31 cellular contexts compared by ENCODE assay signal in genomic region chr1:202850593-202851362, GRCh38. TPM values are rescaled to one million over a fixed set of nuclear protein-coding genes. Genes with fewer than 3 reads are reported as not detected.
DNase-seq lines count a peak whose midpoint lies in the region; ATAC-seq, FAIRE-seq and TF ChIP-seq lines count a peak whose summit lies in the region.
"Had no signal": no experiment of that assay in that cellular context is flagged by ENCODE, and none has a peak within 500 bp of the region (broad histone marks: within the 10 kb centered on the region; RNA-seq: fewer than 3 reads in every experiment).

No MANE protein-coding gene starts in this region.

- FAIRE-seq in GM12892 (lab: Jason Lieb, UNC) (peak; percentile 33), GM12878 (lab: Jason Lieb, UNC) (no peak)
- FAIRE-seq: TTC549 had no signal

- TF ChIP-seq CTCF in GM12878 (IDR thresholded peaks at IDR 0.05 in 2 of 3, conservative IDR thresholded peaks at IDR 0.05 in 1 of 3; ENCODE audit: control insufficient read depth in 2 of 3, extremely low read depth in 1 of 3, insufficient read depth in 1 of 3, low read depth in 3 of 3, low read length in 3 of 3) (no peak), spleen (IDR thresholded peaks at IDR 0.05 in 8 of 11, conservative IDR thresholded peaks at IDR 0.05 in 3 of 11) (no peak)

- peak overlapping the region; percentile 33; the same call in 1 of the 2 replicates for H3K27ac ChIP-seq in BLaER1
- H3K27ac ChIP-seq in GM12878 (ENCODE audit: control insufficient read depth, insufficient read depth) = no peak overlapping the region
- peak overlapping the region in 2 of 8 donors; percentile 1 to 41 for H3K27ac ChIP-seq in spleen
- H3K27ac ChIP-seq: thoracic aorta had no signal

- DNase-seq in GM12892 (ENCODE audit: insufficient read length) (no peak), GM12878 (ENCODE audit: low read depth, low spot score) (no peak), sciatic nerve (ENCODE audit: low spot score) (peak; percentile 64), mesenteric fat pad (ENCODE audit: low spot score) (no peak), spleen (no peak)
- no peak for DNase-seq in activated CD4-positive, alpha-beta memory T cell treated with anti-CD3 and anti-CD28 coated beads, Interleukin-2, amount 10 ng/mL, durations not matched to agents 7 days and 5 days
- DNase-seq: ACHN; activated CD4-positive, alpha-beta T cell treated with anti-CD3 and anti-CD28 coated beads, Interleukin-2, amount 50 U/mL, for 48 hours; activated CD4-positive, CD25-positive, alpha-beta regulatory T cell treated with anti-CD3 and anti-CD28 coated beads, Interleukin-2, amount 50 U/mL, for 72 hours; activated CD8-positive, alpha-beta memory T cell treated with anti-CD3 and anti-CD28 coated beads, Interleukin-2, amount 50 U/mL, for 4 hours; activated naive CD4-positive, alpha-beta T cell treated with Interleukin-2 at 50 U/mL for 16 hours; effector memory CD8-positive, alpha-beta T cell; Kasumi-1; midbrain; MV-4-11; naive thymus-derived CD8-positive, alpha-beta T cell; NCI-H146; NCI-H2107; NCI-H748 treated with DMSO at 0.1 percent for 48 hours; stimulated activated CD4-positive, alpha-beta T cell treated with anti-CD3 and anti-CD28 coated beads, Interleukin-1b, Interleukin-23, amount 100 ng/mL, for 48 hours had no signal

- no TSS peak for BruUV-seq in GM12878 (replicated peaks; lab: Mats Ljungman, UMichigan)

- H3K4me3 Mint-ChIP-seq in activated CD4-positive, alpha-beta memory T cell treated with anti-CD3 and anti-CD28 coated beads, Interleukin-2, amount 10 ng/mL, durations not matched to agents 7 days and 5 days = no peak overlapping the region
- H3K4me3 Mint-ChIP-seq: activated T-helper 1 cell treated with anti-CD3 and anti-CD28 coated beads, Interleukin-12 subunit alpha, Interleukin-12 subunit beta, Interleukin-2, Interleukin-4 antibody, amounts not matched to agents 30 ng/mL and 10 ng/mL and 1 ng/mL, durations not matched to agents 14 hours and 24 hours and 36 hours; central memory CD8-positive, alpha-beta T cell; effector memory CD8-positive, alpha-beta T cell; naive thymus-derived CD8-positive, alpha-beta T cell; stimulated activated naive CD8-positive, alpha-beta T cell treated with anti-CD3 and anti-CD28 coated beads, Interleukin-15, Interleukin-2, amounts not matched to agents 100 ng/mL and 50 ng/mL, for 24 hours; T-helper 1 cell treated with Interleukin-12 subunit alpha and Interleukin-12 subunit beta and Interleukin-4 antibody, amounts not matched to agents 30 μg/mL and 1 μg/mL, for 36 hours had no signal

- H3K9ac ChIP-seq in BLaER1 = 0 out of 2 replicates have a peak overlapping the region, but pooled peaks have one; percentile 21
- H3K9ac ChIP-seq in GM12878 (ENCODE audit: control insufficient read depth, insufficient read depth, low read length) = no peak overlapping the region

- POLR2A ChIA-PET in GM12878 (lab: Charles Lee) = no interaction called here
- POLR2A ChIA-PET in activated CD4-positive, alpha-beta memory T cell treated with anti-CD3 and anti-CD28 coated beads, Interleukin-2, amount 10 ng/mL, durations not matched to agents 7 days and 5 days (lab: Charles Lee) = interaction anchor here (1.9 kb wide), 1 partner anchor 15 kb away, joined by 5 read pairs; no protein-coding TSS in a partner anchor

- peak overlapping the region; percentile 65; the same call in 1 of the 2 replicates for H2AFZ ChIP-seq in GM12878 (ENCODE audit: control insufficient read depth, low read depth, low read length)

- WGBS in GM12878 (ENCODE audit: insufficient coverage, insufficient replicate concordance, low lambda C conversion rate, missing lambda C conversion rate) = 56% methylated on average over 7 of the region's 7 CpGs
- 80 to 95% (median 82%) methylated on average over 6 to 7 of the region's 7 CpGs for WGBS in spleen, 5 donors

- intact Hi-C loops in GM12878 (cut with micrococcal nuclease; ENCODE audit: unreplicated experiment) (no loop called here), sciatic nerve (cut with DNase I) (no loop called here), spleen (cut with DNase I; ENCODE audit: low total_unique reads) (no loop called here)

- CTCF ChIA-PET in GM12878 (lab: Yijun Ruan, JAX) = interaction anchor here (0.8 to 3.5 kb wide), 5 partner anchors 12 to 101 kb away, joined by 3 to 14 read pairs (median 3); no protein-coding TSS in a partner anchor
- CTCF ChIA-PET in activated CD4-positive, alpha-beta memory T cell treated with anti-CD3 and anti-CD28 coated beads, Interleukin-2, amount 10 ng/mL, durations not matched to agents 7 days and 5 days (lab: Charles Lee) = interaction anchor here (0.6 to 2.2 kb wide), 5 partner anchors 15 to 304 kb away, joined by 3 to 7 read pairs (median 4); partner anchors contain the start of gene TMEM183A

- H3K27me3 ChIP-seq in BLaER1 (no peaks in the 10 kb centered on the region), GM12878 (replicated peaks in 1 of 2; ENCODE audit: control insufficient read depth in 2 of 2, insufficient read depth in 2 of 2, low read length in 1 of 2) (no peaks in the 10 kb centered on the region), spleen (replicated peaks in 1 of 7) (no peaks in the 10 kb centered on the region)

- TF ChIP-seq EP300 in GM12878 (IDR thresholded peaks at IDR 0.05; ENCODE audit: borderline replicate concordance in 1 of 2, control insufficient read depth in 1 of 2, low read depth in 2 of 2, low read length in 2 of 2) = no peak

- H3K4me1 ChIP-seq in BLaER1 = peaks cover 38% of the 10 kb centered on the region
- H3K4me1 ChIP-seq in GM12878 (ENCODE audit: control insufficient read depth, insufficient read depth, low read length) = peaks cover 7% of the 10 kb centered on the region; the same call in 1 of the 2 replicates
- peaks cover 0 to 6% (median 0%) of the 10 kb centered on the region in 6 donors for H3K4me1 ChIP-seq in spleen

- no peaks in the 10 kb centered on the region for H3K9me3 ChIP-seq in BLaER1
- no peaks in the 10 kb centered on the region for H3K9me3 ChIP-seq in GM12878 (replicated peaks; ENCODE audit: control insufficient read depth, insufficient read depth, low read length)
- H3K9me3 ChIP-seq in spleen = no peaks in the 10 kb centered on the region
- H3K9me3 ChIP-seq: thoracic aorta had no signal

- H3K27ac Mint-ChIP-seq in activated CD4-positive, alpha-beta memory T cell treated with anti-CD3 and anti-CD28 coated beads, Interleukin-2, amount 10 ng/mL, durations not matched to agents 7 days and 5 days = no peak overlapping the region
- H3K27ac Mint-ChIP-seq: activated T-helper 1 cell treated with anti-CD3 and anti-CD28 coated beads, Interleukin-12 subunit alpha, Interleukin-12 subunit beta, Interleukin-2, Interleukin-4 antibody, amounts not matched to agents 30 ng/mL and 10 ng/mL and 1 ng/mL, durations not matched to agents 14 hours and 24 hours and 36 hours; naive thymus-derived CD8-positive, alpha-beta T cell; stimulated activated naive CD8-positive, alpha-beta T cell treated with anti-CD3 and anti-CD28 coated beads, Interleukin-15, Interleukin-2, amounts not matched to agents 100 ng/mL and 50 ng/mL, for 24 hours; T-helper 1 cell treated with Interleukin-12 subunit alpha and Interleukin-12 subunit beta and Interleukin-4 antibody, amounts not matched to agents 30 μg/mL and 1 μg/mL, for 36 hours had no signal

- ATAC-seq in GM12878 (no peak), sciatic nerve (peak; percentile 94)
- ATAC-seq: effector memory CD8-positive, alpha-beta T cell; HCT116; naive thymus-derived CD8-positive, alpha-beta T cell; SK-N-SH treated with all-trans-retinoic acid at 6 μM for 48 hours had no signal

- no peak overlapping the region for H3K4me3 ChIP-seq in BLaER1
- H3K4me3 ChIP-seq in GM12878 = no peak overlapping the region
- no peak overlapping the region for H3K4me3 ChIP-seq in spleen
- H3K4me3 ChIP-seq: smooth muscle cell, thoracic aorta had no signal

- peaks cover 19% of the 10 kb centered on the region for H3K4me1 Mint-ChIP-seq in activated CD4-positive, alpha-beta memory T cell treated with anti-CD3 and anti-CD28 coated beads, Interleukin-2, amount 10 ng/mL, durations not matched to agents 7 days and 5 days
- H3K4me1 Mint-ChIP-seq: central memory CD8-positive, alpha-beta T cell had no signal

- H3K9me3 Mint-ChIP-seq in activated CD4-positive, alpha-beta memory T cell treated with anti-CD3 and anti-CD28 coated beads, Interleukin-2, amount 10 ng/mL, durations not matched to agents 7 days and 5 days = no peaks in the 10 kb centered on the region
- H3K9me3 Mint-ChIP-seq: activated T-helper 1 cell treated with anti-CD3 and anti-CD28 coated beads, Interleukin-12 subunit alpha, Interleukin-12 subunit beta, Interleukin-2, Interleukin-4 antibody, amounts not matched to agents 30 ng/mL and 10 ng/mL and 1 ng/mL, durations not matched to agents 14 hours and 24 hours and 36 hours; central memory CD8-positive, alpha-beta T cell; effector memory CD8-positive, alpha-beta T cell; naive thymus-derived CD8-positive, alpha-beta T cell; stimulated activated naive CD8-positive, alpha-beta T cell treated with anti-CD3 and anti-CD28 coated beads, Interleukin-15, Interleukin-2, amounts not matched to agents 100 ng/mL and 50 ng/mL, for 24 hours; T-helper 1 cell treated with Interleukin-12 subunit alpha and Interleukin-12 subunit beta and Interleukin-4 antibody, amounts not matched to agents 30 μg/mL and 1 μg/mL, for 36 hours had no signal

- RAD21 ChIA-PET in GM12878 (lab: Charles Lee; ENCODE audit: unreplicated experiment) = interaction anchor here (0.7 kb wide), 1 partner anchor 1956 kb away, joined by 4 read pairs; no protein-coding TSS in a partner anchor

- no peak for TF ChIP-seq POLR2A in GM12892 (IDR thresholded peaks at IDR 0.05; ENCODE audit: low read depth, low read length)
- TF ChIP-seq POLR2A in GM12878 (IDR thresholded peaks at IDR 0.05; ENCODE audit: low read depth, low read length) = no peak
- TF ChIP-seq POLR2A in spleen (IDR thresholded peaks at IDR 0.05) = no peak

- H3K4me2 ChIP-seq in BLaER1 (peak overlapping the region; percentile 50; the same call in 1 of the 2 replicates), GM12878 (ENCODE audit: control insufficient read depth, insufficient read depth) (no peak overlapping the region)
- H3K4me2 ChIP-seq: smooth muscle cell had no signal

- in situ Hi-C loops in GM12878 (cut with MboI) = no loop called here

- H3K36me3 ChIP-seq in BLaER1 = no peaks in the 10 kb centered on the region
- H3K36me3 ChIP-seq in GM12878 (ENCODE audit: control insufficient read depth in 2 of 2, insufficient read depth in 2 of 2, low read length in 1 of 2) = no peaks in the 10 kb centered on the region
- no peaks in the 10 kb centered on the region for H3K36me3 ChIP-seq in spleen
- H3K36me3 ChIP-seq: thoracic aorta had no signal

- no peaks in the 10 kb centered on the region for H3K27me3 Mint-ChIP-seq in activated CD4-positive, alpha-beta memory T cell treated with anti-CD3 and anti-CD28 coated beads, Interleukin-2, amount 10 ng/mL, durations not matched to agents 7 days and 5 days
- H3K27me3 Mint-ChIP-seq: central memory CD8-positive, alpha-beta T cell had no signal

- no peaks in the 10 kb centered on the region for H4K20me1 ChIP-seq in BLaER1
- H4K20me1 ChIP-seq in GM12878 (ENCODE audit: control insufficient read depth, insufficient read depth) = no peaks in the 10 kb centered on the region

- no peak for TF ChIP-seq RAD21 in GM12878 (IDR thresholded peaks at IDR 0.05; ENCODE audit: insufficient read depth, low read depth, low read length)

- SMC1A ChIA-PET in GM12878 (lab: Charles Lee; ENCODE audit: uncharacterized antibody, unreplicated experiment) = no interaction called here

- no peaks in the 10 kb centered on the region for H3K79me2 ChIP-seq in GM12878 (ENCODE audit: control insufficient read depth, insufficient read depth, low read length)

- no peaks in the 10 kb centered on the region for H3K36me3 Mint-ChIP-seq in activated CD4-positive, alpha-beta memory T cell treated with anti-CD3 and anti-CD28 coated beads, Interleukin-2, amount 10 ng/mL, durations not matched to agents 7 days and 5 days (ENCODE audit: low read depth)
- H3K36me3 Mint-ChIP-seq: naive thymus-derived CD8-positive, alpha-beta T cell had no signal

RNA-seq across cellular contexts. Expression of gene RABIF, which starts 38.2 kb away (rescaled TPM):
- 6.1 TPM for polyA plus RNA-seq in GM12892 (2012; ENCODE audit: missing spikeins)
- 3.2 and 3.3 TPM in 2 replicates for total RNA-seq in GM12878 (2013; cell fraction: nucleolus; rRNA removed)
- total RNA-seq in GM12878 (2014; rRNA removed) = 8.5 and 8.7 TPM in 2 replicates
- total RNA-seq in GM12878 (2014; rRNA removed; fragmentation: Illumina TruSeq; extraction: Trizol) = 6.2 and 6.7 TPM in 2 replicates
- 7.7 and 7.8 TPM in 2 replicates for total RNA-seq in GM12878 (2021)
- 3.4 TPM for polyA plus RNA-seq in GM12878 (2011; ENCODE audit: low read depth)
- 9.8 and 12.3 TPM in 2 replicates for polyA plus RNA-seq in GM12878 (2011; rRNA removed)
- polyA plus RNA-seq in GM12878 (2011; cell fraction: cytosol; rRNA removed) = 9.9 and 11.1 TPM in 2 replicates
- 4.7 and 6.3 TPM in 2 replicates for polyA plus RNA-seq in GM12878 (2011; cell fraction: nucleus; rRNA removed)
- polyA plus RNA-seq in GM12878 (2012) = 5.2 and 5.5 TPM in 2 replicates
- 12.2 and 13.4 TPM in 2 replicates for polyA plus RNA-seq in GM12878 (2014; fragmentation: Illumina TruSeq; extraction: Trizol)
- polyA plus RNA-seq in GM12878 (2014; fragmentation: Nextera tagmentation; extraction: Ambion mirVana) = 1 to 10 TPM; 4.7 to 6.3 TPM
- 8.7 and 9.1 TPM in 2 replicates for polyA plus RNA-seq in GM12878 (2014; rRNA removed)
- polyA plus RNA-seq in GM12878 (2016; fragmentation: Nextera tagmentation; extraction: Ambion mirVana) = 10 to 100 TPM; 17.8 to 18.2 TPM
- 7.1 and 7.4 TPM in 2 replicates for polyA minus RNA-seq in GM12878 (2011; rRNA and poly(A)+ RNA removed)
- polyA minus RNA-seq in GM12878 (2011; cell fraction: cytosol; rRNA and poly(A)+ RNA removed) = 1.7 and 2.6 TPM in 2 replicates
- 2.8 and 5.7 TPM in 2 replicates for polyA minus RNA-seq in GM12878 (2011; cell fraction: nucleus; rRNA and poly(A)+ RNA removed)
- total RNA-seq in sciatic nerve = 5.3 TPM
- 5.3 TPM for total RNA-seq in mesenteric fat pad
- 10 to 100 TPM in 3 of 7 donors, 1 to 10 TPM in 4; 8.4 to 11.5 (median 9.2) TPM for total RNA-seq in spleen
- 1 to 10 TPM; 5.9 to 9.4 (median 7.6) TPM for polyA plus RNA-seq in spleen
- total RNA-seq in activated CD4-positive, alpha-beta memory T cell treated with anti-CD3 and anti-CD28 coated beads, Interleukin-2, amount 10 ng/mL, durations not matched to agents 7 days and 5 days = 10 to 100 TPM; 12.9 to 13.1 TPM

RNA-seq across cellular contexts. Expression of gene PCAT6, which starts 40.0 kb away (rescaled TPM):
- polyA plus RNA-seq in GM12892 (2012; ENCODE audit: missing spikeins) = 1.5 TPM
- 1.6 TPM in 1 of 2 replicates, not detected in the other for total RNA-seq in GM12878 (2013; cell fraction: nucleolus; rRNA removed)
- total RNA-seq in GM12878 (2014; rRNA removed) (not detected in 2 replicates), GM12878 (2014; rRNA removed; fragmentation: Illumina TruSeq; extraction: Trizol) (not detected in 2 replicates), GM12878 (2021) (0.62 TPM in 1 of 2 replicates, not detected in the other), sciatic nerve (1.2 TPM), mesenteric fat pad (1.2 TPM), spleen (1 to 10 TPM in 1 of 7 donors, under 1 TPM in 3, not detected in 3; 0.81 to 1.3 (median 0.84) TPM)
- polyA plus RNA-seq in GM12878 (2011; ENCODE audit: low read depth) = 2.2 TPM
- polyA plus RNA-seq in GM12878 (2011; rRNA removed) (0.40 and 0.72 TPM in 2 replicates), GM12878 (2014; fragmentation: Illumina TruSeq; extraction: Trizol) (not detected in 2 replicates), GM12878 (2014; fragmentation: Nextera tagmentation; extraction: Ambion mirVana) (under 1 TPM in 1 of 2 experiments, not detected in 1; 0.16 TPM), GM12878 (2014; rRNA removed) (0.44 and 0.83 TPM in 2 replicates), GM12878 (2016; fragmentation: Nextera tagmentation; extraction: Ambion mirVana) (under 1 TPM; 0.33 to 0.34 TPM), spleen (1 to 10 TPM; 1.3 to 2.4 (median 1.6) TPM)
- 1.8 and 2.5 TPM in 2 replicates for polyA plus RNA-seq in GM12878 (2011; cell fraction: cytosol; rRNA removed)
- 2.5 and 3.7 TPM in 2 replicates for polyA plus RNA-seq in GM12878 (2011; cell fraction: nucleus; rRNA removed)
- 2.5 and 4.7 TPM in 2 replicates for polyA plus RNA-seq in GM12878 (2012)
- polyA minus RNA-seq in GM12878 (2011; rRNA and poly(A)+ RNA removed) = 0.82 and 2.4 TPM in 2 replicates
- not detected in 2 replicates for polyA minus RNA-seq in GM12878 (2011; cell fraction: cytosol; rRNA and poly(A)+ RNA removed)
- 2.9 and 5.6 TPM in 2 replicates for polyA minus RNA-seq in GM12878 (2011; cell fraction: nucleus; rRNA and poly(A)+ RNA removed)
- 1 to 10 TPM; 1.9 to 2.7 TPM for total RNA-seq in activated CD4-positive, alpha-beta memory T cell treated with anti-CD3 and anti-CD28 coated beads, Interleukin-2, amount 10 ng/mL, durations not matched to agents 7 days and 5 days
- total RNA-seq: omental fat pad, thoracic aorta had no signal

RNA-seq across cellular contexts. Expression of gene KDM5B, which starts 42.6 kb away (rescaled TPM):
- polyA plus RNA-seq in GM12892 (2012; ENCODE audit: missing spikeins) = 13.5 TPM
- total RNA-seq in GM12878 (2013; cell fraction: nucleolus; rRNA removed) = 307 and 313 TPM in 2 replicates
- total RNA-seq in GM12878 (2014; rRNA removed) (8.4 and 11.2 TPM in 2 replicates), GM12878 (2014; rRNA removed; fragmentation: Illumina TruSeq; extraction: Trizol) (8.2 and 10.4 TPM in 2 replicates), GM12878 (2021) (9.5 and 12.7 TPM in 2 replicates), sciatic nerve (67.9 TPM), mesenteric fat pad (33.4 TPM), spleen (10 to 100 TPM; 45.4 to 71.9 (median 59.4) TPM)
- 9.6 TPM for polyA plus RNA-seq in GM12878 (2011; ENCODE audit: low read depth)
- polyA plus RNA-seq in GM12878 (2011; rRNA removed) (26.6 and 29.9 TPM in 2 replicates), GM12878 (2014; fragmentation: Illumina TruSeq; extraction: Trizol) (6.6 and 10.1 TPM in 2 replicates), GM12878 (2014; fragmentation: Nextera tagmentation; extraction: Ambion mirVana) (1 to 10 TPM; 1.7 to 2.1 TPM), GM12878 (2014; rRNA removed) (4.9 and 6.9 TPM in 2 replicates), GM12878 (2016; fragmentation: Nextera tagmentation; extraction: Ambion mirVana) (10 to 100 TPM in 1 of 2 experiments, 1 to 10 TPM in 1; 8.0 to 11.3 TPM), spleen (1 to 10 TPM; 7.7 to 8.9 (median 8.4) TPM)
- polyA plus RNA-seq in GM12878 (2011; cell fraction: cytosol; rRNA removed) = 14.7 and 19.9 TPM in 2 replicates
- polyA plus RNA-seq in GM12878 (2011; cell fraction: nucleus; rRNA removed) = 40.3 and 50.7 TPM in 2 replicates
- 11.0 and 13.6 TPM in 2 replicates for polyA plus RNA-seq in GM12878 (2012)
- polyA minus RNA-seq in GM12878 (2011; rRNA and poly(A)+ RNA removed) = 76.3 and 95.0 TPM in 2 replicates
- polyA minus RNA-seq in GM12878 (2011; cell fraction: cytosol; rRNA and poly(A)+ RNA removed) = 17.8 and 19.9 TPM in 2 replicates
- 65.3 and 89.3 TPM in 2 replicates for polyA minus RNA-seq in GM12878 (2011; cell fraction: nucleus; rRNA and poly(A)+ RNA removed)
- 10 to 100 TPM; 59.5 to 70.3 TPM for total RNA-seq in activated CD4-positive, alpha-beta memory T cell treated with anti-CD3 and anti-CD28 coated beads, Interleukin-2, amount 10 ng/mL, durations not matched to agents 7 days and 5 days
